Comparison of ENCODE assay signal across 8 cellular contexts in the genomic region with DNA sequence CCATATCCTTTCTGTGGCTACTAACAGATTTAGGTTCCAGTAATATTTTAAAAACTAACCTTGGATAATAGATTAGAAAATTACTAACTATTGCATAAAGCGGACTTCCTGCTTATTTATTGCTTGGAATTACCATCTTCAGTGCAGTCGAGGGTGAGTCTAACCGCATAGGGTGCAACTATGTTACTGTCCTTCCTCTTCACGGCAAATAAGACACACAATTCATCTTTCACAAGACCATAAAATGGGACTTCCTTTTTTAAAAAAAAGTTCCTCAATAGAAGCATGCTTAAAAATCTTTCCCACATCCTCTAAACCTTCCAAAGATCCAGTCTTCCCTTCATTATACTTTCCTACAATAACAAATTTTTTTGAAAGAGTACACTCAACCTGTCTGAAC. TPM values are rescaled to one million over a fixed set of nuclear protein-coding genes. Genes with fewer than 3 reads are reported as not detected.
DNase-seq lines count a peak whose midpoint lies in the region; ATAC-seq and TF ChIP-seq lines count a peak whose summit lies in the region.

No MANE protein-coding gene starts in this region.

- DNase-seq in activated T-cell treated with anti-CD3 and anti-CD28 coated beads, Interleukin-2, amount 50 U/mL, for 4 hours = no peak
- DNase-seq in activated T-cell treated with anti-CD3 and anti-CD28 coated beads for 4 hours = no peak
- no peak for DNase-seq in colonic mucosa
- no peak for DNase-seq in stimulated activated naive CD8-positive, alpha-beta T cell treated with anti-CD3 and anti-CD28 coated beads, Interleukin-15, amount 100 ng/mL, for 72 hours
- no peak for DNase-seq in cardiac septum (ENCODE audit: low spot score)
- DNase-seq in DMS114 treated with DMSO at 0.1 percent for 48 hours (lab: John Stamatoyannopoulos, UW; ENCODE audit: unreplicated experiment) = no peak
- no peak for DNase-seq in AG08395 (ENCODE audit: low spot score)

- ATAC-seq in activated T-cell treated with anti-CD3 and anti-CD28 coated beads, Interleukin-2, amount 50 U/mL, for 4 hours = no peak
- ATAC-seq in stimulated activated naive CD8-positive, alpha-beta T cell treated with anti-CD3 and anti-CD28 coated beads, Interleukin-15, amount 100 ng/mL, for 72 hours = no peak

- no peak for TF ChIP-seq CTCF in OCI-LY3 (IDR thresholded peaks at IDR 0.05; ENCODE audit: low read depth, low read length)
- no peak for TF ChIP-seq CTCF in colonic mucosa (IDR thresholded peaks at IDR 0.05)

- peak overlapping the region in 1 of 2 donors; percentile 73 for H3K27ac Mint-ChIP-seq in stimulated activated naive CD8-positive, alpha-beta T cell treated with anti-CD3 and anti-CD28 coated beads, Interleukin-15, amount 100 ng/mL, for 72 hours

- no peaks in the 10 kb centered on the region for H3K27me3 Mint-ChIP-seq in activated T-cell treated with anti-CD3 and anti-CD28 coated beads, Interleukin-2, amount 50 U/mL, for 4 hours (ENCODE audit: low read depth)
- no peaks in the 10 kb centered on the region for H3K27me3 Mint-ChIP-seq in stimulated activated naive CD8-positive, alpha-beta T cell treated with anti-CD3 and anti-CD28 coated beads, Interleukin-15, amount 100 ng/mL, for 72 hours

- H3K4me1 Mint-ChIP-seq in activated T-cell treated with anti-CD3 and anti-CD28 coated beads, Interleukin-2, amount 50 U/mL, for 4 hours (ENCODE audit: low read depth) = peaks cover 30% of the 10 kb centered on the region
- peaks cover 34% of the 10 kb centered on the region for H3K4me1 Mint-ChIP-seq in stimulated activated naive CD8-positive, alpha-beta T cell treated with anti-CD3 and anti-CD28 coated beads, Interleukin-15, amount 100 ng/mL, for 72 hours

- H3K36me3 ChIP-seq in OCI-LY3 (replicated peaks; ENCODE audit: low read depth, low read length) (peaks cover 52% of the 10 kb centered on the region), colonic mucosa (no peaks in the 10 kb centered on the region)

- peaks cover 98% of the 10 kb centered on the region for H3K79me2 ChIP-seq in OCI-LY3 (ENCODE audit: low read length)

- H2AFZ ChIP-seq in OCI-LY3 (ENCODE audit: low read depth, low read length) = no peak overlapping the region

- H3K4me1 ChIP-seq in OCI-LY3 (ENCODE audit: low read length) (peaks cover 25% of the 10 kb centered on the region), colonic mucosa (peaks cover 3% of the 10 kb centered on the region)

- peak overlapping the region; percentile 89 for H3K4me3 ChIP-seq in OCI-LY3 (ENCODE audit: low read length)
- H3K4me3 ChIP-seq in colonic mucosa = no peak overlapping the region

- H3K27me3 ChIP-seq in OCI-LY3 (ENCODE audit: low read depth, low read length) = no peaks in the 10 kb centered on the region
- no peaks in the 10 kb centered on the region for H3K27me3 ChIP-seq in colonic mucosa

- H3K9ac ChIP-seq in OCI-LY3 (ENCODE audit: low read length) (peak overlapping the region; percentile 94), colonic mucosa (ENCODE audit: low read depth in 2 of 2, low read length in 2 of 2) (peak overlapping the region in 1 of 2 donors; percentile 94)

- H3K9me3 ChIP-seq in OCI-LY3 (ENCODE audit: insufficient read depth, low read length) (peaks cover 26% of the 10 kb centered on the region), colonic mucosa (no peaks in the 10 kb centered on the region)

- peak overlapping the region; percentile 98 for H3K4me3 Mint-ChIP-seq in activated T-cell treated with anti-CD3 and anti-CD28 coated beads, Interleukin-2, amount 50 U/mL, for 4 hours
- H3K4me3 Mint-ChIP-seq in stimulated activated naive CD8-positive, alpha-beta T cell treated with anti-CD3 and anti-CD28 coated beads, Interleukin-15, amount 100 ng/mL, for 72 hours = peak overlapping the region; percentile 85 to 98

- H3K4me2 ChIP-seq in OCI-LY3 (ENCODE audit: low read length) = peak overlapping the region; percentile 80

- intact Hi-C loops in colonic mucosa (cut with DNase I) (loop anchor here (10.0 kb wide), 2 partner anchors 249 to 719 kb away; partner anchors contain the start of genes DMTF1 and RUNDC3B), cardiac septum (cut with DNase I) (loop anchor here (10.0 kb wide), 3 partner anchors 231 to 719 kb away; partner anchors contain the start of genes ABCB4 and DMTF1)

- H3K9me3 Mint-ChIP-seq in activated T-cell treated with anti-CD3 and anti-CD28 coated beads, Interleukin-2, amount 50 U/mL, for 4 hours = peaks cover 18% of the 10 kb centered on the region
- peaks cover 14 to 26% of the 10 kb centered on the region in 2 donors for H3K9me3 Mint-ChIP-seq in stimulated activated naive CD8-positive, alpha-beta T cell treated with anti-CD3 and anti-CD28 coated beads, Interleukin-15, amount 100 ng/mL, for 72 hours

- H3K27ac ChIP-seq in OCI-LY3 (ENCODE audit: low read length) = no peak overlapping the region
- peak overlapping the region; percentile 98 for H3K27ac ChIP-seq in colonic mucosa

- peaks cover 15% of the 10 kb centered on the region for H3K36me3 Mint-ChIP-seq in activated T-cell treated with anti-CD3 and anti-CD28 coated beads, Interleukin-2, amount 50 U/mL, for 4 hours (ENCODE audit: insufficient read depth)

- peaks cover 4% of the 10 kb centered on the region; the same call in 1 of the 2 replicates for H4K20me1 ChIP-seq in OCI-LY3 (ENCODE audit: insufficient read depth, low read length)

RNA-seq across cellular contexts. Expression of gene SLC25A40, which starts 2.1 kb away (rescaled TPM):
- 10 to 100 TPM; 20.4 to 21.7 (median 21.7) TPM for total RNA-seq in activated T-cell treated with anti-CD3 and anti-CD28 coated beads, Interleukin-2, amount 50 U/mL, for 4 hours
- total RNA-seq in colonic mucosa (10 to 100 TPM; 25.7 to 39.6 TPM), cardiac septum (20.0 TPM)

RNA-seq across cellular contexts. Expression of gene DBF4, which starts 2.2 kb away (rescaled TPM):
- total RNA-seq in activated T-cell treated with anti-CD3 and anti-CD28 coated beads, Interleukin-2, amount 50 U/mL, for 4 hours = 10 to 100 TPM; 41.4 to 43.9 (median 43.7) TPM
- total RNA-seq in colonic mucosa = 10 to 100 TPM; 17.8 to 31.4 TPM
- total RNA-seq in cardiac septum = 2.5 TPM

RNA-seq across cellular contexts. Expression of gene ADAM22, which starts 60.0 kb away (rescaled TPM):
- 1 to 10 TPM; 1.1 to 1.8 (median 1.2) TPM for total RNA-seq in activated T-cell treated with anti-CD3 and anti-CD28 coated beads, Interleukin-2, amount 50 U/mL, for 4 hours
- total RNA-seq in colonic mucosa = 1 to 10 TPM; 2.6 to 2.8 TPM
- total RNA-seq in cardiac septum = 3.4 TPM
